ENCODE assay signal across 19 cellular contexts in the genomic region with DNA sequence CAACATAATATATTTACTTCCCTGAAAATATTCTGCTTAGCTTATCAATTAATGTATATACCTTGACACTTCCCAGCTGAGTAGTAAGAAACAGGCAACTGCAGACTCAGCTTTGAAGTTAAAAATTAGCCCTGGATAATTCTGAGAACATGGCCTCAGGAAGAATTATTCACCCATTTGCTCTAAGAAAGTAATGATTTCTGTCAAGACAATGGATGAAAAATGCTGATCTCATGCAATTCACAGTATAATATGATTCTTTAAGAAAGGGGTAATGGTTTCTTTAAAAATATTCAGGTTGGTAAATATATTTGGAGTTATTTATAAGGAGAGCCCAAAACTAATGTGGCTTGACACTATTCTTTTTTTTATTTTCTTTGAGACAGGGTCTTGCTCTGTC.
A peak's percentile ranks its signal among the peaks of the same experiment; 100 is the strongest.
DNase-seq lines count a peak whose midpoint lies in the region; ATAC-seq, FAIRE-seq and TF ChIP-seq lines count a peak whose summit lies in the region.
"Had no signal": no experiment of that assay in that cellular context is flagged by ENCODE, and none has a peak within 500 bp of the region (broad histone marks: within the 10 kb centered on the region; RNA-seq: fewer than 3 reads in every experiment).

No MANE protein-coding gene starts in this region.

- H2BK120ac ChIP-seq in IMR-90 (ENCODE audit: low read depth, low read length) = no peak overlapping the region

- no peak overlapping the region for H2AK5ac ChIP-seq in IMR-90 (ENCODE audit: low read depth, low read length)

- H2BK15ac ChIP-seq in IMR-90 (ENCODE audit: low read depth, low read length) = no peak overlapping the region

- no peak overlapping the region for H3K4me2 ChIP-seq in A549
- H3K4me2 ChIP-seq in IMR-90 (ENCODE audit: low read depth, low read length) = no peak overlapping the region
- no peak overlapping the region for H3K4me2 ChIP-seq in GM23248 (ENCODE audit: unreplicated experiment)

- H3K4ac ChIP-seq in IMR-90 (ENCODE audit: low read depth, low read length) = no peak overlapping the region

- H3K9me2 ChIP-seq in GM23248 (ENCODE audit: insufficient read depth) = no peaks in the 10 kb centered on the region

- H2BK20ac ChIP-seq in IMR-90 (ENCODE audit: low read depth, low read length) = no peak overlapping the region

- POLR2A ChIA-PET in A549 (lab: Yijun Ruan, JAX) = no interaction called here
- POLR2A ChIA-PET in IMR-90 (lab: Charles Lee; ENCODE audit: unreplicated experiment) = no interaction called here

- no peaks in the 10 kb centered on the region for H3K4me1 Mint-ChIP-seq in stimulated activated naive B cell treated with anti-CD40 and anti-IgM and Interleukin-4, amounts not matched to agents 10 μg/mL and 1 μg/mL and 100 μg/mL, for 72 hours

- H2AFZ ChIP-seq in IMR-90 (replicated peaks; ENCODE audit: low read length, poor library complexity) (no peak overlapping the region), GM23248 (no peak overlapping the region)

- peaks cover 5% of the 10 kb centered on the region for H3K36me3 ChIP-seq in IMR-90 (ENCODE audit: control insufficient read depth, insufficient read depth, low read length)
- H3K36me3 ChIP-seq in GM23248 (ENCODE audit: low read depth) = peaks cover 38% of the 10 kb centered on the region

- ATAC-seq in A549 (no peak), IMR-90 (ENCODE audit: low read depth) (no peak)
- ATAC-seq in stimulated activated naive B cell treated with anti-CD40 and anti-IgM and Interleukin-4, amounts not matched to agents 10 μg/mL and 1 μg/mL and 100 μg/mL, for 72 hours (replicated peaks) = no peak
- ATAC-seq: HCT116 had no signal

- FAIRE-seq in A549 (lab: Jason Lieb, UNC) (no peak), RCC 7860 (lab: Jason Lieb, UNC) (peak; percentile 77)
- FAIRE-seq: A204.1, GM12892, GM18507, HTR-8/SVneo had no signal

- no peak for DNase-seq in A549 (ENCODE audit: low read depth in 1 of 2, low spot score in 1 of 2)
- no peak for DNase-seq in IMR-90
- no peak for DNase-seq in RCC 7860 (ENCODE audit: low spot score)
- DNase-seq in stimulated activated naive B cell treated with anti-CD40 and anti-IgM and Interleukin-4, amounts not matched to agents 10 μg/mL and 1 μg/mL and 100 μg/mL, for 72 hours = no peak
- no peak for DNase-seq in retina
- DNase-seq in GM23248 = no peak
- DNase-seq: AML-193; CD4-positive, alpha-beta memory T cell; DMS79; GDM1; GOT3; H7; HFFc6 had no signal

- TF ChIP-seq POLR2A in A549 (IDR thresholded peaks at IDR 0.05; ENCODE audit: low read length) (no peak), IMR-90 (IDR thresholded peaks at IDR 0.05; ENCODE audit: low read depth, low read length) (no peak)

- BruUV-seq in IMR-90 (replicated peaks; lab: Mats Ljungman, UMichigan) = no TSS peak

- no peaks in the 10 kb centered on the region for H3K27me3 Mint-ChIP-seq in stimulated activated naive B cell treated with anti-CD40 and anti-IgM and Interleukin-4, amounts not matched to agents 10 μg/mL and 1 μg/mL and 100 μg/mL, for 72 hours
- H3K27me3 Mint-ChIP-seq: CD4-positive, alpha-beta memory T cell had no signal

- in situ Hi-C loops in IMR-90 (cut with MboI; ENCODE audit: low sequenced_read_pairs) (no loop called here), GM23248 (cut with MboI) (no loop called here)

- H3K14ac ChIP-seq in IMR-90 (replicated peaks; ENCODE audit: low read depth, low read length) = no peak overlapping the region

- H3K79me1 ChIP-seq in IMR-90 (ENCODE audit: low read depth in 1 of 2, low read length in 2 of 2) = peaks cover 3 to 12% of the 10 kb centered on the region in 2 experiments; a peak in 3 of 4 replicates

- TF ChIP-seq RAD21 in A549 (conservative IDR thresholded peaks at IDR 0.05 in 1 of 2, IDR thresholded peaks at IDR 0.05 in 1 of 2) (no peak), IMR-90 (IDR thresholded peaks at IDR 0.05; ENCODE audit: low read length) (no peak)

- H3K36me3 Mint-ChIP-seq in stimulated activated naive B cell treated with anti-CD40 and anti-IgM and Interleukin-4, amounts not matched to agents 10 μg/mL and 1 μg/mL and 100 μg/mL, for 72 hours = peaks cover 26% of the 10 kb centered on the region in 2 donors

- H3K9me3 Mint-ChIP-seq in stimulated activated naive B cell treated with anti-CD40 and anti-IgM and Interleukin-4, amounts not matched to agents 10 μg/mL and 1 μg/mL and 100 μg/mL, for 72 hours = no peaks in the 10 kb centered on the region
- H3K9me3 Mint-ChIP-seq: CD4-positive, alpha-beta memory T cell; HFFc6 had no signal

- no peak overlapping the region for H4K8ac ChIP-seq in IMR-90 (ENCODE audit: low read depth in 2 of 2, low read length in 2 of 2)

- H3K9ac ChIP-seq in IMR-90 (ENCODE audit: low read depth, low read length) = no peak overlapping the region
- H3K9ac ChIP-seq in GM23248 = no peak overlapping the region

- H3K27me3 ChIP-seq in IMR-90 (ENCODE audit: control insufficient read depth, insufficient read depth, low read length) (no peaks in the 10 kb centered on the region), GM23248 (replicated peaks; ENCODE audit: insufficient read depth) (no peaks in the 10 kb centered on the region)

- dilution Hi-C loops in IMR-90 (cut with HindIII; ENCODE audit: low sequenced_read_pairs, unreplicated experiment) = no loop called here

- no peak overlapping the region for H3K4me3 Mint-ChIP-seq in stimulated activated naive B cell treated with anti-CD40 and anti-IgM and Interleukin-4, amounts not matched to agents 10 μg/mL and 1 μg/mL and 100 μg/mL, for 72 hours
- H3K4me3 Mint-ChIP-seq: CD4-positive, alpha-beta memory T cell; HFFc6 had no signal

- peaks cover 17% of the 10 kb centered on the region for H3F3A ChIP-seq in GM23248 (ENCODE audit: insufficient read depth)

- H2AK9ac ChIP-seq in IMR-90 (replicated peaks; ENCODE audit: low read depth, low read length, poor library complexity) = no peak overlapping the region

- no peak overlapping the region for H3K23ac ChIP-seq in IMR-90 (ENCODE audit: low read depth, low read length)

- H3K9me1 ChIP-seq in IMR-90 (ENCODE audit: insufficient read depth, low read length) = peaks cover under 1% of the 10 kb centered on the region; the same call in 1 of the 2 replicates

- H3K4me3 ChIP-seq in A549 (no peak overlapping the region), IMR-90 (ENCODE audit: insufficient read depth, low read depth, low read length) (no peak overlapping the region), GM23248 (no peak overlapping the region)

- H3K27ac ChIP-seq in A549 = no peak overlapping the region
- no peak overlapping the region for H3K27ac ChIP-seq in IMR-90 (ENCODE audit: insufficient read depth, low read length)
- no peak overlapping the region for H3K27ac ChIP-seq in GM23248
- H3K27ac ChIP-seq: C4-2B had no signal

- H4K5ac ChIP-seq in IMR-90 (ENCODE audit: low read depth, low read length) = no peak overlapping the region

- no peak overlapping the region for H4K91ac ChIP-seq in IMR-90 (ENCODE audit: insufficient read depth, low read depth, low read length)

- no peak overlapping the region for H3K18ac ChIP-seq in IMR-90 (ENCODE audit: low read depth, low read length)

- no peak overlapping the region for H2BK5ac ChIP-seq in IMR-90 (ENCODE audit: low read depth, low read length, poor library complexity, severe bottlenecking)

- H4K20me1 ChIP-seq in IMR-90 (ENCODE audit: insufficient read depth, low read length) (no peaks in the 10 kb centered on the region), GM23248 (ENCODE audit: insufficient read depth) (no peaks in the 10 kb centered on the region)

- H3K4me1 ChIP-seq in A549 (peaks cover 7% of the 10 kb centered on the region), IMR-90 (ENCODE audit: control insufficient read depth, insufficient read depth, low read length) (peaks cover 2% of the 10 kb centered on the region), GM23248 (ENCODE audit: insufficient read depth) (peaks cover 14% of the 10 kb centered on the region)

- intact Hi-C loops in IMR-90 (cut with micrococcal nuclease) = no loop called here

- H3K79me2 ChIP-seq in GM23248 (ENCODE audit: insufficient read depth) = 0 out of 2 replicates have a peak, but pooled peaks cover under 1% of the 10 kb centered on the region

- no peak overlapping the region for H3K56ac ChIP-seq in IMR-90 (ENCODE audit: extremely low read depth, insufficient read depth, low read length)

- TF ChIP-seq EP300 in A549 (IDR thresholded peaks at IDR 0.05) = no peak

- peak overlapping the region; percentile 5 for H3K27ac Mint-ChIP-seq in stimulated activated naive B cell treated with anti-CD40 and anti-IgM and Interleukin-4, amounts not matched to agents 10 μg/mL and 1 μg/mL and 100 μg/mL, for 72 hours
- H3K27ac Mint-ChIP-seq: HFFc6 had no signal

- H3K9me3 ChIP-seq in A549 = no peaks in the 10 kb centered on the region
- no peaks in the 10 kb centered on the region for H3K9me3 ChIP-seq in IMR-90 (ENCODE audit: control insufficient read depth, insufficient read depth, low read length)
- no peaks in the 10 kb centered on the region for H3K9me3 ChIP-seq in GM23248 (ENCODE audit: low read depth)

- TF ChIP-seq CTCF in A549 (IDR thresholded peaks at IDR 0.05) (no peak), IMR-90 (conservative IDR thresholded peaks at IDR 0.05; ENCODE audit: low read depth, low read length) (no peak)

- CTCF ChIA-PET in A549 (lab: Yijun Ruan, JAX) (interaction anchor here (0.6 to 1.2 kb wide), 2 partner anchors 116 to 492 kb away, joined by 3 read pairs; no protein-coding TSS in a partner anchor), IMR-90 (lab: Yijun Ruan, JAX) (no interaction called here)

TF ChIP-seq in A549, 52 proteins besides CTCF, POLR2A, EP300 and RAD21:
- TF ChIP-seq JUNB (IDR thresholded peaks at IDR 0.05) (no peak), MAFK (IDR thresholded peaks at IDR 0.05; ENCODE audit: partially characterized antibody) (peak; percentile 89)

TF ChIP-seq in IMR-90, 13 proteins besides CTCF, POLR2A, EP300 and RAD21:
- no peak for TF ChIP-seq RCOR1 (IDR thresholded peaks at IDR 0.05; ENCODE audit: insufficient replicate concordance, low read length)
- TF ChIP-seq MAFK (IDR thresholded peaks at IDR 0.05; ENCODE audit: low read depth, low read length) = peak; percentile 67
